ENCODE assay signal across 22 cellular contexts in the genomic region with DNA sequence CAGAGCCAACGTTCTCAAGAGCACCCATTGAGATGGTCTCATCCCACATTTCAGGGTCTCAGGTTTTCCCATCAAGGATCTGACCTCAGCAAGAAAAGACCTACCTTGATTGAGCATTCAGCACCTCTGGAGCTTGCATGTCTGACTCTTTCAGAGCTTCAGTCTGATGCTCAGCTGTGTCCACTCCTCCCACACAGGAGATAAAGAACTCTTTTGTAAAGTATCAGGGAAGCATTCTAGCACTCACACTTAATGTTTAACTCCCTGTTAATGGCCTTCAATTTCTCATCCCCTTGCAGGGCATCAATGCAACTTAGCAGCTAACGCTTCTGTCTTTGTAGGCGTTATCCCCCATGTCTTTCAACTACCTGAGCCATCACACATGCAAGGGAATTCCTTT.
DNase-seq lines count a peak whose midpoint lies in the region; ATAC-seq lines count a peak whose summit lies in the region.
"Had no signal": no experiment of that assay in that cellular context is flagged by ENCODE, and none has a peak within 500 bp of the region (broad histone marks: within the 10 kb centered on the region; RNA-seq: fewer than 3 reads in every experiment).

No MANE protein-coding gene starts in this region.

- peak overlapping the region; percentile 85 for H3K27ac ChIP-seq in angular gyrus (ENCODE audit: low read depth, low read length)
- H3K27ac ChIP-seq in temporal lobe (ENCODE audit: low read depth, low read length), result peak overlapping the region; percentile 92
- H3K27ac ChIP-seq: SJCRH30 had no signal

- no peak for ATAC-seq in HG03378 (IDR thresholded peaks at IDR 0.05; ENCODE audit: unreplicated experiment)
- ATAC-seq: Panc1 had no signal

- in situ Hi-C loops in Caki2 (cut with HindIII; ENCODE audit: low pct_unique_long_range_greater_than_20kb, low sequenced_read_pairs), result no loop called here

- DNase-seq in Caki2 (ENCODE audit: low read depth) (peak; percentile 6), kidney glomerular epithelial cell (lab: John Stamatoyannopoulos, UW) (peak; percentile 39), NCI-H345 (lab: John Stamatoyannopoulos, UW) (no peak)
- no peak for DNase-seq in activated CD4-positive, alpha-beta T cell treated with anti-CD3 and anti-CD28 coated beads for 48 hours
- DNase-seq: AML-193; C1 segment of cervical spinal cord; CD8-positive, alpha-beta memory T cell; DMS79; H7; Kasumi-1; NCI-H1048; NCI-H1417 treated with DMSO at 0.1 percent for 48 hours; NCI-H187; NCI-H2107; NCI-H510A treated with DMSO at 0.1 percent for 48 hours; NCI-H774; NK-92 treated with Interleukin-12 subunit alpha and Interleukin-12 subunit beta, amount 100 ng/mL, for 24 hours had no signal

Comparison
In these comparisons a context has a peak if more than half of its experiments do, and no peak if none do; other contexts are left out.
1. DNase-seq: peak in Caki2 (single experiment) and kidney glomerular epithelial cell (single experiment); none in activated CD4-positive, alpha-beta T cell treated with anti-CD3 and anti-CD28 coated beads for 48 hours (single experiment) and NCI-H345 (single experiment).